9 cellular contexts compared by ENCODE assay signal in the genomic region with DNA sequence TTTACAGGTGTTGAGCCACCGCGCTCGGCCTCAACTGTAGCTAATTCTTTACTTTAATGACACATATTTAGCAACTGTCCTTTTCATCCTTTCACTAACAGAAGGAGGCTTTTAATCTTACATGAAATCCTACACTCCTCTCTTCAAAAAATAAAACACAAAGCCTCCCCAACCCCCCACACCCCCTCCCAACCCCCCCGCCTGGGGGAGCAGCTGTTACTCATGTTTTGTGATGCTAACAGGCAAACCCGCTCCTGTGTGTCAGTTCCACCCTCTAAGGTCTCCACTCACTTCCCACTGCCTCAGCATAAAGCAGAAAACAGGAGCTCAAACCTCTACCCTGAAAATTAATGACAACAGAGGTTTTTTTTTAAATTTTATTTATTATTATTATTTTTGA. TPM values are rescaled to one million over a fixed set of nuclear protein-coding genes. Genes with fewer than 3 reads are reported as not detected.
DNase-seq lines count a peak whose midpoint lies in the region; ATAC-seq and TF ChIP-seq lines count a peak whose summit lies in the region.
"Had no signal": no experiment of that assay in that cellular context is flagged by ENCODE, and none has a peak within 500 bp of the region (broad histone marks: within the 10 kb centered on the region; RNA-seq: fewer than 3 reads in every experiment).

No MANE protein-coding gene starts in this region.

- H3K4me3 ChIP-seq in DOHH2 (ENCODE audit: low read length): peak overlapping the region; percentile 69
- no peak overlapping the region for H3K4me3 ChIP-seq in gastrocnemius medialis

- H3K4me1 ChIP-seq in DOHH2 (ENCODE audit: control insufficient read depth, low read length) (peaks cover 94% of the 10 kb centered on the region), gastrocnemius medialis (peaks cover 41 to 48% of the 10 kb centered on the region in 2 donors)

- H3K4me3 Mint-ChIP-seq in activated T-cell treated with anti-CD3 and anti-CD28 coated beads, Interleukin-2, amount 50 U/mL, for 4 hours: no peak overlapping the region
- H3K4me3 Mint-ChIP-seq in natural killer cell treated with Interleukin-12 subunit alpha and Interleukin-12 subunit beta and Interleukin-15 and Interleukin-18, amount 100 ng/mL, for 72 hours: peak overlapping the region; percentile 65

- H3K27ac Mint-ChIP-seq in natural killer cell treated with Interleukin-12 subunit alpha and Interleukin-12 subunit beta and Interleukin-15 and Interleukin-18, amount 100 ng/mL, for 72 hours: peak overlapping the region; percentile 71 to 85

- no peaks in the 10 kb centered on the region for H3K27me3 Mint-ChIP-seq in activated T-cell treated with anti-CD3 and anti-CD28 coated beads, Interleukin-2, amount 50 U/mL, for 4 hours (ENCODE audit: low read depth)
- no peaks in the 10 kb centered on the region for H3K27me3 Mint-ChIP-seq in natural killer cell treated with Interleukin-12 subunit alpha and Interleukin-12 subunit beta and Interleukin-15 and Interleukin-18, amount 100 ng/mL, for 72 hours
- H3K27me3 Mint-ChIP-seq: progenitor cell of endocrine pancreas had no signal

- peak overlapping the region; percentile 100 for H3K4me2 ChIP-seq in DOHH2 (ENCODE audit: low read length)

- ATAC-seq in activated T-cell treated with anti-CD3 and anti-CD28 coated beads, Interleukin-2, amount 50 U/mL, for 4 hours: peak; percentile 44 to 54
- no peak for ATAC-seq in natural killer cell treated with Interleukin-12 subunit alpha and Interleukin-12 subunit beta and Interleukin-15 and Interleukin-18, amount 100 ng/mL, for 72 hours
- ATAC-seq in gastrocnemius medialis: no peak
- no peak for ATAC-seq in GM21390 (IDR thresholded peaks at IDR 0.05; ENCODE audit: unreplicated experiment)

- no peaks in the 10 kb centered on the region; the same call in 1 of the 2 replicates for H4K20me1 ChIP-seq in DOHH2 (ENCODE audit: control insufficient read depth, insufficient read depth, low read depth, low read length)

- H3K4me1 Mint-ChIP-seq in activated T-cell treated with anti-CD3 and anti-CD28 coated beads, Interleukin-2, amount 50 U/mL, for 4 hours (ENCODE audit: low read depth): peaks cover 96% of the 10 kb centered on the region
- H3K4me1 Mint-ChIP-seq in natural killer cell treated with Interleukin-12 subunit alpha and Interleukin-12 subunit beta and Interleukin-15 and Interleukin-18, amount 100 ng/mL, for 72 hours (ENCODE audit: low read depth in 2 of 2): peaks cover 66 to 68% of the 10 kb centered on the region in 2 donors

- H3K36me3 Mint-ChIP-seq in activated T-cell treated with anti-CD3 and anti-CD28 coated beads, Interleukin-2, amount 50 U/mL, for 4 hours (ENCODE audit: insufficient read depth): peaks cover 5% of the 10 kb centered on the region
- peaks cover 4% of the 10 kb centered on the region for H3K36me3 Mint-ChIP-seq in natural killer cell treated with Interleukin-12 subunit alpha and Interleukin-12 subunit beta and Interleukin-15 and Interleukin-18, amount 100 ng/mL, for 72 hours

- intact Hi-C loops in gastrocnemius medialis (cut with DNase I; ENCODE audit: low total_unique reads): no loop called here

- TF ChIP-seq CTCF in DOHH2 (IDR thresholded peaks at IDR 0.05; ENCODE audit: low read depth, low read length, poor library complexity, severe bottlenecking) (no peak), gastrocnemius medialis (IDR thresholded peaks at IDR 0.05 in 4 of 5, conservative IDR thresholded peaks at IDR 0.05 in 1 of 5) (no peak)

- H3K9me2 ChIP-seq in DOHH2 (replicated peaks; ENCODE audit: control insufficient read depth, low read length): no peaks in the 10 kb centered on the region

- peak overlapping the region; percentile 100 for H3K27ac ChIP-seq in DOHH2 (ENCODE audit: low read depth, low read length)
- no peak overlapping the region for H3K27ac ChIP-seq in gastrocnemius medialis

- no peaks in the 10 kb centered on the region for H3K9me3 Mint-ChIP-seq in activated T-cell treated with anti-CD3 and anti-CD28 coated beads, Interleukin-2, amount 50 U/mL, for 4 hours
- no peaks in the 10 kb centered on the region for H3K9me3 Mint-ChIP-seq in natural killer cell treated with Interleukin-12 subunit alpha and Interleukin-12 subunit beta and Interleukin-15 and Interleukin-18, amount 100 ng/mL, for 72 hours

- no peak for TF ChIP-seq POLR2A in gastrocnemius medialis (IDR thresholded peaks at IDR 0.05)

- peak; percentile 79 for DNase-seq in NCI-H2171 (lab: John Stamatoyannopoulos, UW)
- peak; percentile 59 for DNase-seq in activated T-cell treated with anti-CD3 and anti-CD28 coated beads, Interleukin-2, amount 50 U/mL, for 4 hours
- no peak for DNase-seq in natural killer cell treated with Interleukin-12 subunit alpha and Interleukin-12 subunit beta and Interleukin-15 and Interleukin-18, amount 100 ng/mL, for 72 hours (ENCODE audit: low spot score)
- DNase-seq in mesenteric fat pad (ENCODE audit: low spot score): no peak
- no peak for DNase-seq in gastrocnemius medialis
- no peak for DNase-seq in NCI-H128 (lab: John Stamatoyannopoulos, UW; ENCODE audit: unreplicated experiment)

- in situ Hi-C loops in gastrocnemius medialis (cut with MboI; ENCODE audit: low sequenced_read_pairs in 4 of 4): no loop called here

- H3K27me3 ChIP-seq in DOHH2 (ENCODE audit: control insufficient read depth, low read length) (no peaks in the 10 kb centered on the region), gastrocnemius medialis (no peaks in the 10 kb centered on the region)

- no peaks in the 10 kb centered on the region for H3K9me3 ChIP-seq in DOHH2 (ENCODE audit: control insufficient read depth, insufficient read depth, low read length)
- H3K9me3 ChIP-seq in gastrocnemius medialis: no peaks in the 10 kb centered on the region

- peaks cover 44% of the 10 kb centered on the region for H3F3A ChIP-seq in DOHH2 (ENCODE audit: control insufficient read depth, insufficient read depth)

- H3K79me2 ChIP-seq in DOHH2 (ENCODE audit: control insufficient read depth, low read length): peaks cover 88% of the 10 kb centered on the region

- H3K36me3 ChIP-seq in DOHH2 (ENCODE audit: control insufficient read depth, low read length) (peaks cover 38% of the 10 kb centered on the region), gastrocnemius medialis (no peaks in the 10 kb centered on the region)

RNA-seq across cellular contexts. Expression of a gene that starts 55.4 kb away (rescaled TPM):
- 100 to 1,000 TPM; 111 to 140 (median 134) TPM for total RNA-seq in activated T-cell treated with anti-CD3 and anti-CD28 coated beads, Interleukin-2, amount 50 U/mL, for 4 hours
- total RNA-seq in natural killer cell treated with Interleukin-12 subunit alpha and Interleukin-12 subunit beta and Interleukin-15 and Interleukin-18, amount 100 ng/mL, for 72 hours: 100 to 1,000 TPM in 1 of 2 donors, 10 to 100 TPM in 1; 53.0 to 140 TPM
- total RNA-seq in mesenteric fat pad (16.4 TPM), gastrocnemius medialis (10 to 100 TPM in 3 of 4 donors, 1 to 10 TPM in 1; 6.1 to 18.7 (median 14.4) TPM)

Comparison
In these comparisons a context has a peak if more than half of its experiments do, and no peak if none do; other contexts are left out.
1. DNase-seq: peak in NCI-H2171 (single experiment) and activated T-cell treated with anti-CD3 and anti-CD28 coated beads, Interleukin-2, amount 50 U/mL, for 4 hours (single experiment); none in natural killer cell treated with Interleukin-12 subunit alpha and Interleukin-12 subunit beta and Interleukin-15 and Interleukin-18, amount 100 ng/mL, for 72 hours (single experiment), mesenteric fat pad (single experiment), gastrocnemius medialis (0 of 2) and NCI-H128 (single experiment).
2. ATAC-seq: peak in activated T-cell treated with anti-CD3 and anti-CD28 coated beads, Interleukin-2, amount 50 U/mL, for 4 hours (2 of 2); none in natural killer cell treated with Interleukin-12 subunit alpha and Interleukin-12 subunit beta and Interleukin-15 and Interleukin-18, amount 100 ng/mL, for 72 hours (0 of 2), gastrocnemius medialis (0 of 2) and GM21390 (single experiment).